19 cellular contexts compared by ENCODE assay signal in the genomic region with DNA sequence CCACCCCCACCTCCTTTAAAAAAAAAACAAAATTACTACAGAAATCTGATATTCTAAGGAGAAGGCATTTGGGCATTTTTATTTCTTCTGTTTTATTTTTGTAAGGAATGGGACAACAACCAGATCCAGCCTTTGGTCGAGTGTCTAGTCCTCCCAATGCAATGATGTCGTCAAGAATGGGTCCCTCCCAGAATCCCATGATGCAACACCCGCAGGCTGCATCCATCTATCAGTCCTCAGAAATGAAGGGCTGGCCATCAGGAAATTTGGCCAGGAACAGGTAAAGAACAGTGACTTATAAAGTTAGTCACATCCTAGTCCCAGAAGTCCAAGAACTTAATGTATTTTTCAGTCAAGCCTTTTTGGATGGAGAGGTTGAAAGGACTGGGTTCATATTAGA.
"Had no signal": no experiment of that assay in that cellular context is flagged by ENCODE, and none has a peak within 500 bp of the region (broad histone marks: within the 10 kb centered on the region; RNA-seq: fewer than 3 reads in every experiment).

No MANE protein-coding gene starts in this region.

- H3K4me3 Mint-ChIP-seq: dendritic cell treated with granulocyte-macrophage colony-stimulating factor and Interleukin-4, amounts not matched to agents 40 ng/mL and 50 ng/mL, for 4 days; naive thymus-derived CD4-positive, alpha-beta T cell had no signal

- H3K4me3 ChIP-seq: gastrocnemius medialis, heart right ventricle, right atrium auricular region, tibial artery, upper lobe of left lung, uterus had no signal

- ATAC-seq: esophagus mucosa; gastrocnemius medialis; heart right ventricle; naive thymus-derived CD4-positive, alpha-beta T cell; stimulated activated naive CD8-positive, alpha-beta T cell treated with anti-CD3 and anti-CD28 coated beads, Interleukin-15, Interleukin-2, amounts not matched to agents 100 U/mL and 50 U/mL, for 24 hours had no signal

- DNase-seq: gastrocnemius medialis; heart right ventricle; hypothalamus; kidney glomerular epithelial cell; mesendoderm; naive thymus-derived CD4-positive, alpha-beta T cell; posterior cingulate gyrus; small intestine; stimulated activated CD4-positive, alpha-beta T cell treated with anti-CD3 and anti-CD28 coated beads, Interleukin-2, amount 100 ng/mL, for 48 hours; stimulated activated naive CD8-positive, alpha-beta T cell treated with anti-CD3 and anti-CD28 coated beads, Interleukin-15, Interleukin-2, amounts not matched to agents 100 U/mL and 50 U/mL, for 24 hours; tibial artery; upper lobe of left lung; uterus had no signal

- H3K27ac Mint-ChIP-seq: dendritic cell treated with granulocyte-macrophage colony-stimulating factor and Interleukin-4, amounts not matched to agents 40 ng/mL and 50 ng/mL, for 4 days had no signal

- H3K27ac ChIP-seq: gastrocnemius medialis, heart right ventricle, neutrophil, right atrium auricular region, tibial artery, upper lobe of left lung, uterus had no signal

- H3K36me3 ChIP-seq: uterus had no signal

- H3K4me1 ChIP-seq: gastrocnemius medialis, right atrium auricular region, tibial artery, upper lobe of left lung, uterus had no signal

- H3K9me3 Mint-ChIP-seq: dendritic cell treated with granulocyte-macrophage colony-stimulating factor and Interleukin-4, amounts not matched to agents 40 ng/mL and 50 ng/mL, for 4 days; naive thymus-derived CD4-positive, alpha-beta T cell had no signal

- H3K27me3 Mint-ChIP-seq: dendritic cell treated with granulocyte-macrophage colony-stimulating factor and Interleukin-4, amounts not matched to agents 40 ng/mL and 50 ng/mL, for 4 days; naive thymus-derived CD4-positive, alpha-beta T cell had no signal

- H3K27me3 ChIP-seq: gastrocnemius medialis, heart right ventricle, neutrophil, right atrium auricular region, tibial artery, upper lobe of left lung, uterus had no signal

- H3K9me3 ChIP-seq: gastrocnemius medialis, heart right ventricle, neutrophil, right atrium auricular region, tibial artery, upper lobe of left lung, uterus had no signal

- FAIRE-seq: colon, islet of Langerhans, small intestine had no signal
